ENCODE assay signal across 8 cellular contexts in genomic region chr10:92290076-92290836, GRCh38. TPM values are rescaled to one million over a fixed set of nuclear protein-coding genes. Genes with fewer than 3 reads are reported as not detected.
A peak's percentile ranks its signal among the peaks of the same experiment; 100 is the strongest.
DNase-seq lines count a peak whose midpoint lies in the region; ATAC-seq, FAIRE-seq and TF ChIP-seq lines count a peak whose summit lies in the region.

No MANE protein-coding gene starts in this region.

- H3K27me3 ChIP-seq in GM06990 (replicated peaks; ENCODE audit: control insufficient read depth, insufficient read depth, low read length) (no peaks in the 10 kb centered on the region), MG63 (no peaks in the 10 kb centered on the region), left lung (no peaks in the 10 kb centered on the region)

- intact Hi-C loops in dendritic cell treated with granulocyte-macrophage colony-stimulating factor and Interleukin-4, amounts not matched to agents 40 ng/mL and 50 ng/mL, for 4 days (cut with micrococcal nuclease): loop anchor here (2.0 to 10.0 kb wide), 3 partner anchors 47 to 302 kb away; partner anchors contain the start of gene KIF11
- intact Hi-C loops in left lung (cut with DNase I): loop anchor here in 1 of 2 donors (10.0 kb wide), 1 partner anchor 185 kb away; no protein-coding TSS in a partner anchor

- FAIRE-seq in H54 (lab: Jason Lieb, UNC) (peak; percentile 78), D721Med (lab: Jason Lieb, UNC) (no peak)

- peak overlapping the region; percentile 90 to 96 for H3K27ac ChIP-seq in left lung

- DNase-seq in GM06990 (ENCODE audit: extremely low read depth, insufficient read length) (no peak), H54 (ENCODE audit: insufficient read length, low spot score) (peak; percentile 50), MG63 (peak; percentile 52), left lung (peak in 1 of 2 donors; percentile 58), D721Med (ENCODE audit: insufficient read length, low spot score) (no peak)
- peak; percentile 29 for DNase-seq in T-helper 2 cell treated with Interferon-gamma antibody and Interleukin-4, amounts not matched to agents 5 μg/mL and 100 μg/mL, for 36 hours (ENCODE audit: low spot score)
- peak in 2 of 3 experiments; percentile 1 to 13 for DNase-seq in stimulated activated CD4-positive, alpha-beta T cell treated with anti-CD3 and anti-CD28 coated beads, TNF-alpha, amount 100 ng/mL, for 24 hours (ENCODE audit: low read depth in 3 of 3)

- H3K36me3 Mint-ChIP-seq in T-helper 2 cell treated with Interferon-gamma antibody and Interleukin-4, amounts not matched to agents 5 μg/mL and 100 μg/mL, for 36 hours (ENCODE audit: low read depth): peaks cover 9% of the 10 kb centered on the region
- peaks cover 34% of the 10 kb centered on the region for H3K36me3 Mint-ChIP-seq in dendritic cell treated with granulocyte-macrophage colony-stimulating factor and Interleukin-4, amounts not matched to agents 40 ng/mL and 50 ng/mL, for 4 days (ENCODE audit: low read depth)

- ATAC-seq in left lung: peak; percentile 39

- TF ChIP-seq CTCF in GM06990 (IDR thresholded peaks at IDR 0.05; ENCODE audit: insufficient read depth, low read length, poor library complexity, severe bottlenecking) (no peak), left lung (IDR thresholded peaks at IDR 0.05) (no peak), D721Med (IDR thresholded peaks at IDR 0.05; ENCODE audit: insufficient read depth, missing control alignments) (no peak)

- TF ChIP-seq POLR2A in H54 (IDR thresholded peaks at IDR 0.05; ENCODE audit: low read depth, low read length): no peak

- peak overlapping the region; percentile 89 for H3K4me3 Mint-ChIP-seq in T-helper 2 cell treated with Interferon-gamma antibody and Interleukin-4, amounts not matched to agents 5 μg/mL and 100 μg/mL, for 36 hours
- H3K4me3 Mint-ChIP-seq in dendritic cell treated with granulocyte-macrophage colony-stimulating factor and Interleukin-4, amounts not matched to agents 40 ng/mL and 50 ng/mL, for 4 days: peak overlapping the region; percentile 88

- H3K4me1 ChIP-seq in left lung: peaks cover 7 to 15% of the 10 kb centered on the region in 2 donors

- H3K9me3 ChIP-seq in MG63 (no peaks in the 10 kb centered on the region), left lung (no peaks in the 10 kb centered on the region)

- H3K4me3 ChIP-seq in GM06990 (replicated peaks; ENCODE audit: low read depth, low read length) (peak overlapping the region; percentile 97), MG63 (peak overlapping the region; percentile 70), left lung (peak overlapping the region; percentile 56 to 91)

- H3K27me3 Mint-ChIP-seq in T-helper 2 cell treated with Interferon-gamma antibody and Interleukin-4, amounts not matched to agents 5 μg/mL and 100 μg/mL, for 36 hours (ENCODE audit: low read depth): no peaks in the 10 kb centered on the region
- H3K27me3 Mint-ChIP-seq in dendritic cell treated with granulocyte-macrophage colony-stimulating factor and Interleukin-4, amounts not matched to agents 40 ng/mL and 50 ng/mL, for 4 days: no peaks in the 10 kb centered on the region

- no peaks in the 10 kb centered on the region for H3K9me3 Mint-ChIP-seq in T-helper 2 cell treated with Interferon-gamma antibody and Interleukin-4, amounts not matched to agents 5 μg/mL and 100 μg/mL, for 36 hours
- H3K9me3 Mint-ChIP-seq in dendritic cell treated with granulocyte-macrophage colony-stimulating factor and Interleukin-4, amounts not matched to agents 40 ng/mL and 50 ng/mL, for 4 days: no peaks in the 10 kb centered on the region

- H3K36me3 ChIP-seq in GM06990 (ENCODE audit: control insufficient read depth, insufficient read depth, low read length) (no peaks in the 10 kb centered on the region; the same call in 1 of the 2 replicates), MG63 (peaks cover 17% of the 10 kb centered on the region), left lung (peaks cover 0 to 12% of the 10 kb centered on the region in 2 donors)

- peak overlapping the region; percentile 77 for H3K27ac Mint-ChIP-seq in T-helper 2 cell treated with Interferon-gamma antibody and Interleukin-4, amounts not matched to agents 5 μg/mL and 100 μg/mL, for 36 hours
- H3K27ac Mint-ChIP-seq in dendritic cell treated with granulocyte-macrophage colony-stimulating factor and Interleukin-4, amounts not matched to agents 40 ng/mL and 50 ng/mL, for 4 days: peak overlapping the region; percentile 92

- H3K4me1 Mint-ChIP-seq in T-helper 2 cell treated with Interferon-gamma antibody and Interleukin-4, amounts not matched to agents 5 μg/mL and 100 μg/mL, for 36 hours (ENCODE audit: low read depth): peaks cover 22% of the 10 kb centered on the region
- peaks cover 26% of the 10 kb centered on the region for H3K4me1 Mint-ChIP-seq in dendritic cell treated with granulocyte-macrophage colony-stimulating factor and Interleukin-4, amounts not matched to agents 40 ng/mL and 50 ng/mL, for 4 days (ENCODE audit: low read depth)

RNA-seq across cellular contexts. Expression of gene CPEB3, which starts 0.6 kb away (rescaled TPM):
- total RNA-seq in MG63 (2014; rRNA removed; shearing (Covaris generic); ENCODE audit: low replicate concordance): 0.53 and 0.84 TPM in 2 replicates
- 1 to 10 TPM; 3.5 to 4.3 TPM for total RNA-seq in left lung

RNA-seq across cellular contexts. Expression of gene MARCHF5, which starts 0.7 kb away (rescaled TPM):
- total RNA-seq in MG63 (2014; rRNA removed; shearing (Covaris generic); ENCODE audit: low replicate concordance): 20.1 and 44.0 TPM in 2 replicates
- 10 to 100 TPM; 33.0 to 41.8 TPM for total RNA-seq in left lung

Comparison
In these comparisons a context has a peak if more than half of its experiments do, and no peak if none do; other contexts are left out.
1. DNase-seq: peak in H54 (single experiment), MG63 (single experiment), T-helper 2 cell treated with Interferon-gamma antibody and Interleukin-4, amounts not matched to agents 5 μg/mL and 100 μg/mL, for 36 hours (single experiment) and stimulated activated CD4-positive, alpha-beta T cell treated with anti-CD3 and anti-CD28 coated beads, TNF-alpha, amount 100 ng/mL, for 24 hours (2 of 3); none in GM06990 (single experiment) and D721Med (single experiment).
2. Peak in every context shown above with its lines, with median percentiles within 50 percentile points of each other: H3K4me3 ChIP-seq.